ENCODE assay signal across 8 cellular contexts in the genomic region with DNA sequence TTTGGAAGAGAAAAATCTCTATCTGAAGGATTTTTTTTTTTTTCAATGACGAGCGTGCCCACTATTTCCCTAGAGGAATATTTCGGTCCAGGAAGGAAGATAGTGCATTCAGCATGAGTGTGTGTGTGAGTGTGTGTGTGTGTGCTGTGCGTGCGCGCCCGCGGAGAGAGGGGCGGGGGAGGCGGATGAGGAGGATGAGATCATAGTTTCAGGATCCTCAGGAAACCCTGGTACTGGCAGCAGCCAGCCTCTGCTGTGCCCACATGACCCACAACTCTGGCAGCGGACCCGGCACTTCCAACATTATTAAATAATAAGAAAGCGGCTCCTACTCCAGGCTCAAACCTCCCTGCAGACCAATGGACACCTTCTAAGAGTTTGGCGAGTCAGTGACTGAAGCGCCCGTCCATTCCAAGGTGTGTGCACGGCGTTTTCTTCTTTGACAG.
A peak's percentile ranks its signal among the peaks of the same experiment; 100 is the strongest.
DNase-seq lines count a peak whose midpoint lies in the region; ATAC-seq and TF ChIP-seq lines count a peak whose summit lies in the region.

No MANE protein-coding gene starts in this region.

- H3K4me1 ChIP-seq in right atrium auricular region: peaks cover 0 to 22% of the 10 kb centered on the region in 2 donors

- H3K27me3 ChIP-seq in right atrium auricular region: no peaks in the 10 kb centered on the region

- H3K27me3 Mint-ChIP-seq in progenitor cell of endocrine pancreas: peaks cover 26% of the 10 kb centered on the region

- H3K9me3 Mint-ChIP-seq in progenitor cell of endocrine pancreas (ENCODE audit: low read depth): no peaks in the 10 kb centered on the region

- H3K4me1 Mint-ChIP-seq in progenitor cell of endocrine pancreas (ENCODE audit: low read depth): peaks cover 10% of the 10 kb centered on the region

- H3K4me3 ChIP-seq in right atrium auricular region: peak overlapping the region; percentile 66 to 69

- peak overlapping the region; percentile 85 to 94 for H3K27ac ChIP-seq in right atrium auricular region

- no peaks in the 10 kb centered on the region for H3K36me3 ChIP-seq in right atrium auricular region

- TF ChIP-seq CTCF in right atrium auricular region (IDR thresholded peaks at IDR 0.05) (no peak), progenitor cell of endocrine pancreas (IDR thresholded peaks at IDR 0.05; ENCODE audit: unreplicated experiment) (no peak)

- H3K9me3 ChIP-seq in right atrium auricular region: no peaks in the 10 kb centered on the region

- H3K4me3 Mint-ChIP-seq in progenitor cell of endocrine pancreas (ENCODE audit: low read depth): peak overlapping the region; percentile 88

- DNase-seq in AG08396 (ENCODE audit: low spot score): peak; percentile 68
- DNase-seq in NCI-H345 (lab: John Stamatoyannopoulos, UW): peak; percentile 89
- peak; percentile 14 to 86 (median 73) for DNase-seq in anterior cingulate cortex (lab: John Stamatoyannopoulos, UW)
- peak; percentile 76 for DNase-seq in right atrium auricular region (ENCODE audit: low spot score)
- DNase-seq in progenitor cell of endocrine pancreas (ENCODE audit: low spot score, unreplicated experiment): peak; percentile 37

- ATAC-seq in GM18907 (IDR thresholded peaks at IDR 0.05; ENCODE audit: unreplicated experiment) (peak; percentile 84), HG03135 (IDR thresholded peaks at IDR 0.05; ENCODE audit: unreplicated experiment) (peak; percentile 31), HG02840 (IDR thresholded peaks at IDR 0.05; ENCODE audit: low FRiP score, unreplicated experiment) (no peak)

- H3K36me3 Mint-ChIP-seq in progenitor cell of endocrine pancreas (ENCODE audit: insufficient read depth): no peaks in the 10 kb centered on the region

- H3K27ac Mint-ChIP-seq in progenitor cell of endocrine pancreas: peak overlapping the region; percentile 96

Comparison
In these comparisons a context has a peak if more than half of its experiments do, and no peak if none do; other contexts are left out.
1. DNase-seq: peak in every context shown above with its lines; median percentile 89 in NCI-H345; 76 in right atrium auricular region; 73 in anterior cingulate cortex; 68 in AG08396; 37 in progenitor cell of endocrine pancreas.